13 cellular contexts compared by ENCODE assay signal in the genomic region with DNA sequence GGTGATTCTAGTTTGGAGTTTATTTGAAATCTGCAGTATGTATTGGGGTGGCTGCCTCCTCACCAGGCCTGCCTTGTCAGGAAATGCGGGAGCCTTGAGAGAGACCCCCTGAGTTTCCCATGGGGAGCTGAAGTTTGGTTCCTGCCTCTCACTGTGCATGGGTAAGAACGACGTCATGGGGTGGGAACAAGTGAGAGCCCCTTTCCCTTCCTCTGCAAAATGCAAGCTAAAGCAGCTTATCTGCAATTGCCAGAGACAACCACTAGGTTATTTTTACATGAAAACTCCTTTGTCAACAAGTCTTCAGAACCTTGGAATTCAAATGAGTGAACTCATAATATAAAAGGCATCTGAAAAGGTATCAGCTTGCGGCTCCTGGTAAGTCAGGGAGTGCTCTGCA. TPM values are rescaled to one million over a fixed set of nuclear protein-coding genes. Genes with fewer than 3 reads are reported as not detected.
DNase-seq lines count a peak whose midpoint lies in the region; ATAC-seq, FAIRE-seq and TF ChIP-seq lines count a peak whose summit lies in the region.
"Had no signal": no experiment of that assay in that cellular context is flagged by ENCODE, and none has a peak within 500 bp of the region (broad histone marks: within the 10 kb centered on the region; RNA-seq: fewer than 3 reads in every experiment).

No MANE protein-coding gene starts in this region.

- H3K36me3 ChIP-seq in GM12878 (ENCODE audit: control insufficient read depth in 2 of 2, insufficient read depth in 2 of 2, low read length in 1 of 2) (no peaks in the 10 kb centered on the region), liver (ENCODE audit: control insufficient read depth in 4 of 4, insufficient read depth in 3 of 4, low read depth in 1 of 4, low read length in 3 of 4) (no peaks in the 10 kb centered on the region)

- DNase-seq in ELF-1 (ENCODE audit: low read depth, low spot score) (peak; percentile 52), GM12878 (ENCODE audit: low read depth, low spot score) (no peak), putamen (ENCODE audit: low spot score) (no peak), NCI-H2171 treated with DMSO at 0.1 percent for 48 hours (lab: John Stamatoyannopoulos, UW) (no peak), frontal cortex (ENCODE audit: low spot score in 2 of 2) (no peak), GM13977 (ENCODE audit: low spot score) (no peak)
- peak; percentile 42 for DNase-seq in Jurkat, Clone E6-1 (ENCODE audit: low read depth, low spot score)
- DNase-seq: activated naive CD8-positive, alpha-beta T cell treated with anti-CD3 and anti-CD28 coated beads, Interleukin-2, amount 50 U/mL, for 24 hours; naive thymus-derived CD8-positive, alpha-beta T cell; NCI-H510A treated with DMSO at 0.1 percent for 48 hours; stimulated activated CD4-positive, alpha-beta T cell treated with anti-CD3 and anti-CD28 coated beads, Interleukin-12 subunit alpha, Interleukin-12 subunit beta, amount 100 ng/mL, for 4 hours; stimulated activated CD8-positive, alpha-beta memory T cell treated with anti-CD3 and anti-CD28 coated beads, Interleukin-4, amount 100 ng/mL, for 48 hours had no signal

- H3K9me3 ChIP-seq in GM12878 (replicated peaks; ENCODE audit: control insufficient read depth, insufficient read depth, low read length) (no peaks in the 10 kb centered on the region), liver (ENCODE audit: control insufficient read depth in 4 of 4, low read length in 3 of 4) (no peaks in the 10 kb centered on the region)

- BruUV-seq in GM12878 (replicated peaks; lab: Mats Ljungman, UMichigan) = no TSS peak

- CTCF ChIA-PET in GM12878 (lab: Yijun Ruan, JAX) = interaction anchor here (0.6 to 2.5 kb wide), 13 partner anchors 9 to 1009 kb away, joined by 3 to 8 read pairs (median 4); a partner anchor contains a TSS

- intact Hi-C loops in GM12878 (cut with micrococcal nuclease; ENCODE audit: unreplicated experiment) = no loop called here

- H3K4me2 ChIP-seq in GM12878 (ENCODE audit: control insufficient read depth, insufficient read depth) = no peak overlapping the region

- no peaks in the 10 kb centered on the region for H4K20me1 ChIP-seq in GM12878 (ENCODE audit: control insufficient read depth, insufficient read depth)

- no peak overlapping the region for H2AFZ ChIP-seq in GM12878 (ENCODE audit: control insufficient read depth, low read depth, low read length)

- no peak for TF ChIP-seq POLR2A in GM12878 (IDR thresholded peaks at IDR 0.05; ENCODE audit: low read depth, low read length)

- H3K27me3 ChIP-seq in GM12878 (replicated peaks in 1 of 2; ENCODE audit: control insufficient read depth in 2 of 2, insufficient read depth in 2 of 2, low read length in 1 of 2) (0 out of 4 replicates have a peak, but pooled peaks cover 0 to 2% of the 10 kb centered on the region in 2 experiments), liver (ENCODE audit: control insufficient read depth in 4 of 4, insufficient read depth in 4 of 4, low read length in 3 of 4) (no peaks in the 10 kb centered on the region)

- H3K27ac ChIP-seq in GM12878 (ENCODE audit: control insufficient read depth, insufficient read depth) (no peak overlapping the region), liver (ENCODE audit: low read depth in 1 of 2, low read length in 2 of 2) (no peak overlapping the region)

- no peak overlapping the region for H3K4me3 ChIP-seq in Jurkat, Clone E6-1 (ENCODE audit: low read length)
- H3K4me3 ChIP-seq in GM12878 (no peak overlapping the region), liver (ENCODE audit: low read depth in 1 of 3, low read length in 3 of 3) (no peak overlapping the region)

- H3K9ac ChIP-seq in GM12878 (ENCODE audit: control insufficient read depth, insufficient read depth, low read length) = no peak overlapping the region
- H3K9ac ChIP-seq in liver (ENCODE audit: low read depth in 1 of 2, low read length in 2 of 2) = no peak overlapping the region

- in situ Hi-C loops in GM12878 (cut with MboI) = no loop called here
- in situ Hi-C loops in GM13977 (cut with MboI; ENCODE audit: low pct_unique_long_range_greater_than_20kb, low sequenced_read_pairs, unreplicated experiment) = no loop called here

- no peak for FAIRE-seq in GM12878 (lab: Jason Lieb, UNC)
- FAIRE-seq in frontal cortex (lab: Jason Lieb, UNC) = no peak

- no peaks in the 10 kb centered on the region for H3K79me2 ChIP-seq in GM12878 (ENCODE audit: control insufficient read depth, insufficient read depth, low read length)

- TF ChIP-seq CTCF in GM12878 (IDR thresholded peaks at IDR 0.05 in 2 of 3, conservative IDR thresholded peaks at IDR 0.05 in 1 of 3; ENCODE audit: control insufficient read depth in 2 of 3, extremely low read depth in 1 of 3, insufficient read depth in 1 of 3, low read depth in 3 of 3, low read length in 3 of 3) (peak in 2 of 3 experiments; percentile 20; a peak in 2 of 6 replicates), liver (IDR thresholded peaks at IDR 0.05; ENCODE audit: low read depth, low read length, missing input control) (peak; percentile 6), GM13977 (IDR thresholded peaks at IDR 0.05; ENCODE audit: extremely low read depth, insufficient read depth, missing control alignments) (no peak)

- ATAC-seq in GM12878 = peak; percentile 37; the same call in 2 of the 3 replicates
- ATAC-seq: activated naive CD8-positive, alpha-beta T cell treated with anti-CD3 and anti-CD28 coated beads, Interleukin-2, amount 50 U/mL, for 24 hours; naive thymus-derived CD8-positive, alpha-beta T cell had no signal

- H3K4me1 ChIP-seq in GM12878 (ENCODE audit: control insufficient read depth, insufficient read depth, low read length) (no peaks in the 10 kb centered on the region), liver (ENCODE audit: control insufficient read depth in 4 of 4, insufficient read depth in 4 of 4, low read length in 3 of 4) (peaks cover 3 to 6% (median 4%) of the 10 kb centered on the region in 4 donors)

- POLR2A ChIA-PET in GM12878 (lab: Charles Lee) = interaction anchor here (1.1 kb wide), 1 partner anchor 71 kb away, joined by 6 read pairs; no protein-coding TSS in a partner anchor

- SMC1A ChIA-PET in GM12878 (lab: Charles Lee; ENCODE audit: uncharacterized antibody, unreplicated experiment) = interaction anchor here (0.8 to 2.4 kb wide), 11 partner anchors 9 to 1007 kb away, joined by 3 to 10 read pairs (median 4); a partner anchor contains a TSS

- RAD21 ChIA-PET in GM12878 (lab: Charles Lee; ENCODE audit: unreplicated experiment) = interaction anchor here (0.8 to 1.4 kb wide), 3 partner anchors 9 to 216 kb away, joined by 4 to 8 read pairs (median 6); no protein-coding TSS in a partner anchor

- 32% methylated on average over 4 of the region's 4 CpGs for WGBS in GM12878 (ENCODE audit: insufficient coverage, insufficient replicate concordance, low lambda C conversion rate, missing lambda C conversion rate)
- 83% methylated on average over 4 of the region's 4 CpGs for WGBS in liver

- TF ChIP-seq RAD21 in GM12878 (IDR thresholded peaks at IDR 0.05; ENCODE audit: insufficient read depth, low read depth, low read length) (no peak), liver (IDR thresholded peaks at IDR 0.05) (no peak)

- no peak for TF ChIP-seq EP300 in GM12878 (IDR thresholded peaks at IDR 0.05; ENCODE audit: borderline replicate concordance in 1 of 2, control insufficient read depth in 1 of 2, low read depth in 2 of 2, low read length in 2 of 2)

TF ChIP-seq in GM12878, 131 proteins besides CTCF, POLR2A, EP300 and RAD21 (continues in another document):
- TF ChIP-seq NR2C1 (IDR thresholded peaks at IDR 0.05) (no peak), HDGF (IDR thresholded peaks at IDR 0.05) (no peak), NRF1 (conservative IDR thresholded peaks at IDR 0.05; ENCODE audit: low read depth, low read length) (no peak), ZNF622 (IDR thresholded peaks at IDR 0.05) (no peak), DPF2 (IDR thresholded peaks at IDR 0.05) (no peak)

TF ChIP-seq in liver, 16 proteins besides CTCF, POLR2A, EP300 and RAD21:
- TF ChIP-seq FOXA2 (IDR thresholded peaks at IDR 0.05) (no peak), HNF4G (IDR thresholded peaks at IDR 0.05) (no peak), YY1 (IDR thresholded peaks at IDR 0.05) (no peak), TAF1 (conservative IDR thresholded peaks at IDR 0.05) (no peak), EGR1 (IDR thresholded peaks at IDR 0.05; ENCODE audit: low read depth in 2 of 2) (no peak), GABPA (IDR thresholded peaks at IDR 0.05 in 1 of 2, conservative IDR thresholded peaks at IDR 0.05 in 1 of 2) (no peak), NR2F2 (IDR thresholded peaks at IDR 0.05) (no peak), SP1 (IDR thresholded peaks at IDR 0.05) (no peak)
- TF ChIP-seq, protein P1, sequence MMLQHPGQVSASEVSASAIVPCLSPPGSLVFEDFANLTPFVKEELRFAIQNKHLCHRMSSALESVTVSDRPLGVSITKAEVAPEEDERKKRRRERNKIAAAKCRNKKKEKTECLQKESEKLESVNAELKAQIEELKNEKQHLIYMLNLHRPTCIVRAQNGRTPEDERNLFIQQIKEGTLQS (IDR thresholded peaks at IDR 0.05) = no peak
- TF ChIP-seq, protein P2, sequence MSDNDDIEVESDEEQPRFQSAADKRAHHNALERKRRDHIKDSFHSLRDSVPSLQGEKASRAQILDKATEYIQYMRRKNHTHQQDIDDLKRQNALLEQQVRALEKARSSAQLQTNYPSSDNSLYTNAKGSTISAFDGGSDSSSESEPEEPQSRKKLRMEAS (IDR thresholded peaks at IDR 0.05) = no peak

RNA-seq across cellular contexts. Expression of a gene that starts 58.4 kb away (rescaled TPM):
- polyA plus RNA-seq in Jurkat, Clone E6-1 (2012; ENCODE audit: insufficient read depth, insufficient read length) = 4.2 TPM
- total RNA-seq in GM12878 (2013; cell fraction: nucleolus; rRNA removed) = 3.6 TPM in 2 replicates
- total RNA-seq in GM12878 (2014; rRNA removed) = 4.7 and 6.0 TPM in 2 replicates
- 5.5 and 5.9 TPM in 2 replicates for total RNA-seq in GM12878 (2014; rRNA removed; fragmentation: Illumina TruSeq; extraction: Trizol)
- total RNA-seq in GM12878 (2021) = 6.0 and 6.2 TPM in 2 replicates
- 2.2 TPM for polyA plus RNA-seq in GM12878 (2011; ENCODE audit: low read depth)
- 10.3 and 18.0 TPM in 2 replicates for polyA plus RNA-seq in GM12878 (2011; rRNA removed)
- 3.3 and 3.7 TPM in 2 replicates for polyA plus RNA-seq in GM12878 (2011; cell fraction: cytosol; rRNA removed)
- polyA plus RNA-seq in GM12878 (2011; cell fraction: nucleus; rRNA removed) = 4.2 TPM in 2 replicates
- polyA plus RNA-seq in GM12878 (2012) = 3.9 and 4.2 TPM in 2 replicates
- 6.3 and 9.2 TPM in 2 replicates for polyA plus RNA-seq in GM12878 (2014; fragmentation: Illumina TruSeq; extraction: Trizol)
- polyA plus RNA-seq in GM12878 (2014; fragmentation: Nextera tagmentation; extraction: Ambion mirVana) = 1 to 10 TPM; 1.6 to 1.8 TPM
- 3.1 and 3.8 TPM in 2 replicates for polyA plus RNA-seq in GM12878 (2014; rRNA removed)
- polyA plus RNA-seq in GM12878 (2016; fragmentation: Nextera tagmentation; extraction: Ambion mirVana) = 1 to 10 TPM in 1 of 2 experiments, under 1 TPM in 1; 0.38 to 1.6 TPM
- 12.0 and 17.3 TPM in 2 replicates for polyA minus RNA-seq in GM12878 (2011; rRNA and poly(A)+ RNA removed)
- 4.7 and 6.0 TPM in 2 replicates for polyA minus RNA-seq in GM12878 (2011; cell fraction: cytosol; rRNA and poly(A)+ RNA removed)
- polyA minus RNA-seq in GM12878 (2011; cell fraction: nucleus; rRNA and poly(A)+ RNA removed) = 5.8 and 8.3 TPM in 2 replicates
- total RNA-seq in liver = 10 to 100 TPM in 1 of 2 donors, 1 to 10 TPM in 1; 9.2 to 11.0 TPM
- 1 to 10 TPM; 1.8 to 3.1 TPM for polyA plus RNA-seq in liver
- total RNA-seq in frontal cortex = 51.8 TPM

Comparison
In these comparisons a context has a peak if more than half of its experiments do, and no peak if none do; other contexts are left out.
1. DNase-seq: peak in ELF-1 (single experiment) and Jurkat, Clone E6-1 (single experiment); none in GM12878 (single experiment), putamen (single experiment), NCI-H2171 treated with DMSO at 0.1 percent for 48 hours (single experiment), frontal cortex (0 of 2) and GM13977 (single experiment).